ENCODE assay signal across 1 cellular context in genomic region chr3:100402150-100402706, GRCh38.
TF ChIP-seq lines count a peak whose summit lies in the region.

No MANE protein-coding gene starts in this region.

TF ChIP-seq in GM12878, 131 proteins besides CTCF, POLR2A, EP300 and RAD21:
- peak; percentile 51; the same call in 1 of the 2 replicates for TF ChIP-seq ZNF384 (IDR thresholded peaks at IDR 0.05; ENCODE audit: borderline replicate concordance, low read depth, low read length)
- peak; percentile 40 for TF ChIP-seq MEF2B (IDR thresholded peaks at IDR 0.05; ENCODE audit: partially characterized antibody, poor library complexity, severe bottlenecking)
- TF ChIP-seq CBX3 (IDR thresholded peaks at IDR 0.05; ENCODE audit: borderline replicate concordance, low read depth) = no peak
